ENCODE assay signal across 19 cellular contexts in the genomic region with DNA sequence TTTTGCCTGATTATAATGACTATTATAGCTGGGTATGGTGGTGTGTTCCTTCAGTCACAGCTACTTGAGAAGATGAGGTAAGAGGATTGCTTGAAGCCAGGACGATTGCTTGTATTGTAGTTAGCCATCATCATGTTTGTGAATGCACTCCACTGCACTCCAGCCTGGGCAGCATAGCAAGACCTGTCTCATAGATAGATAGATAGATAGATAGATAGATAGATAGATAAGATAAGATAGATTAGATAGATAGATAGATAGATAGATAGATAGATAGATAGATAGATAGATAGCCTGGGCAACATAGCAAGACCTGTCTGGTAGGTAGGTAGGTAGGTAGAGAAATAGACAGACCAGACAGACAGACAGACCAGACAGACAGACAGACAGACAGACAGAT.
"Had no signal": no experiment of that assay in that cellular context is flagged by ENCODE, and none has a peak within 500 bp of the region (broad histone marks: within the 10 kb centered on the region; RNA-seq: fewer than 3 reads in every experiment).

No MANE protein-coding gene starts in this region.

- H3K27me3 ChIP-seq: MG63, SJSA1 had no signal

- H3K27ac ChIP-seq: SJSA1, SK-N-MC had no signal

- H3K4me3 ChIP-seq: MG63, SJSA1, SK-N-MC had no signal

- H3K36me3 ChIP-seq: MG63, SJSA1 had no signal

- H3K9me3 ChIP-seq: MG63, SJSA1 had no signal

- DNase-seq: Karpas-422, KG1, MG63, NCI-H1092 treated with DMSO at 0.1 percent for 48 hours, NCI-H1436, NCI-H187, NCI-H2029 treated with DMSO at 0.1 percent for 48 hours, NCI-H2171 treated with DMSO at 0.1 percent for 48 hours, NCI-H345, NCI-H446 treated with DMSO at 0.1 percent for 48 hours, NCI-H510A treated with DMSO at 0.1 percent for 48 hours, NCI-H526 treated with DMSO at 0.1 percent for 48 hours, NCI-H748 treated with DMSO at 0.1 percent for 48 hours, Right ventricle myocardium superior, RPMI8226, SIG-M5 had no signal

- FAIRE-seq: RCC 7860 had no signal

- H3K4me1 ChIP-seq: SJSA1 had no signal
